9 cellular contexts compared by ENCODE assay signal in the genomic region with DNA sequence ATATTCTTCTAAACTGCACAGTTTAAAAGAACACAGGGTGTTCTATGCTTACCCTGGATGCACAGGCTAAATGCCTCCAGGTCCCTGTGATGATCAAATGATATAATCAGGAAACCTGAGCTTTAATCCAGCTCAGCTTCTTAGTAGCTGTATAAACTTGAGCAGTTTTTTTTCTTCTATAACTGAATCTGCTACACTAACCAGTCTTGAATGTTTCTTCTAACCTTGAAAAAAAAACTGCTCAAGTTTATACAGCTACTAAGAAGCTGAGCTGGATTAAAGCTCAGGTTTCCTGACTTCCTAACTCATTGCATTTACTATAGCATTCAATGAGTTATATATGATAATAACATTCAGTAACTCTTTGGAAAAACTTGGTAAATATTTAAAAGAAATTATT.
"Had no signal": no experiment of that assay in that cellular context is flagged by ENCODE, and none has a peak within 500 bp of the region (broad histone marks: within the 10 kb centered on the region; RNA-seq: fewer than 3 reads in every experiment).

No MANE protein-coding gene starts in this region.

- H3K4me3 ChIP-seq: GM23248, GM23338, HAP-1 had no signal

- H2AFZ ChIP-seq: GM23248 had no signal

- H3K27ac ChIP-seq: GM23248 had no signal

- ATAC-seq: GM23338, HCT116 had no signal

- H3K4me2 ChIP-seq: GM23338 had no signal

- H3K9me3 Mint-ChIP-seq: HFFc6 had no signal

- H3K9ac ChIP-seq: GM23248 had no signal

- H3K4me3 Mint-ChIP-seq: GM23338, H9, HFFc6 had no signal

- DNase-seq: GM23248, GOT3, H7, H9, HCEC 1CT, HFFc6 had no signal

- H3K9me3 ChIP-seq: HAP-1 had no signal

- H3K36me3 ChIP-seq: HAP-1 had no signal

- H3K4me1 ChIP-seq: HAP-1 had no signal

- H3K4me1 Mint-ChIP-seq: GM23338, H9 had no signal

- H3K27ac Mint-ChIP-seq: GM23338, H9, HFFc6 had no signal
